Comparison of ENCODE assay signal across 30 cellular contexts in the genomic region with DNA sequence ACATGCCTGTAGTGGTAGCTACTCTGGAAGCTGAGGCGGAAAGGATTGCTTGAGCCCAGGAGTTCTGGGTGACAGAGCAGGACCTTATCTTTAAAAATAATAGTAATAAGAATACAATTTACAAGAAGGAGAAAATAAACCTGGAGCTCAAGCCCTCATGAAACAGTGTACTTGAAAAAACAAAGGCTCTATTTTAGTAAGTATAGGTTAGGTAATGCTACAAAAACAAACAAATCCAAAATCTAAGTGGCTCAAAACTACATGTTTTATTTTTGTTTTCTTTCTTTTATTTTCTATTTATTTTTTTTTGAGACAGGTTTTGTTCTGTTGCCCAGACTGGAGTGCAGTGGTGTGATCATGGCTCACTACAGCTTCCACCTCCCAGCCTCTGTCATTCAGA.
"Had no signal": no experiment of that assay in that cellular context is flagged by ENCODE, and none has a peak within 500 bp of the region (broad histone marks: within the 10 kb centered on the region; RNA-seq: fewer than 3 reads in every experiment).

No MANE protein-coding gene starts in this region.

- H3K4me3 Mint-ChIP-seq: natural killer cell; nephron; neural progenitor cell; stimulated activated memory B cell treated with anti-CD40 and anti-IgM and Interleukin-4, amounts not matched to agents 10 μg/mL and 1 μg/mL and 100 μg/mL, for 72 hours; stimulated activated naive CD8-positive, alpha-beta T cell treated with anti-CD3 and anti-CD28 coated beads, Interleukin-15, amount 100 ng/mL, for 72 hours had no signal

- H3K36me3 Mint-ChIP-seq: natural killer cell; neural progenitor cell; stimulated activated memory B cell treated with anti-CD40 and anti-IgM and Interleukin-4, amounts not matched to agents 10 μg/mL and 1 μg/mL and 100 μg/mL, for 72 hours had no signal

- H3K27ac Mint-ChIP-seq: nephron; neural progenitor cell; progenitor cell of endocrine pancreas; stimulated activated naive CD8-positive, alpha-beta T cell treated with anti-CD3 and anti-CD28 coated beads, Interleukin-15, amount 100 ng/mL, for 72 hours had no signal

- H3K27me3 Mint-ChIP-seq: progenitor cell of endocrine pancreas; stimulated activated memory B cell treated with anti-CD40 and anti-IgM and Interleukin-4, amounts not matched to agents 10 μg/mL and 1 μg/mL and 100 μg/mL, for 72 hours; stimulated activated naive CD8-positive, alpha-beta T cell treated with anti-CD3 and anti-CD28 coated beads, Interleukin-15, amount 100 ng/mL, for 72 hours had no signal

- H3K4me1 ChIP-seq: neural progenitor cell, parathyroid adenoma, psoas muscle, suprapubic skin, testis, tibial artery, vagina had no signal

- H3K27me3 ChIP-seq: neural progenitor cell, ovary, spleen, suprapubic skin, testis, tibial artery, upper lobe of left lung, vagina had no signal

- H3K27ac ChIP-seq: neural progenitor cell, ovary, parathyroid adenoma, psoas muscle, skin epidermis, spleen, suprapubic skin, testis, tibial artery, upper lobe of left lung, vagina had no signal

- ATAC-seq: natural killer cell; psoas muscle; right cardiac atrium; sciatic nerve; stimulated activated memory B cell treated with anti-CD40 and anti-IgM and Interleukin-4, amounts not matched to agents 10 μg/mL and 1 μg/mL and 100 μg/mL, for 72 hours; stimulated activated naive CD8-positive, alpha-beta T cell treated with anti-CD3 and anti-CD28 coated beads, Interleukin-15, amount 100 ng/mL, for 72 hours; stimulated activated naive CD8-positive, alpha-beta T cell treated with anti-CD3 and anti-CD28 coated beads, Interleukin-15, Interleukin-2, amounts not matched to agents 100 U/mL and 50 U/mL, for 24 hours had no signal

- H3K4me2 ChIP-seq: neural progenitor cell, smooth muscle cell had no signal

- FAIRE-seq: urothelium cell line had no signal

- H3K9me3 ChIP-seq: ovary, psoas muscle, suprapubic skin, testis, tibial artery, upper lobe of left lung, vagina had no signal

- H3K79me2 ChIP-seq: parathyroid adenoma had no signal

- H2AFZ ChIP-seq: neural progenitor cell, parathyroid adenoma had no signal

- H3K9ac ChIP-seq: neural progenitor cell, parathyroid adenoma had no signal

- H3K4me3 ChIP-seq: neural progenitor cell, ovary, psoas muscle, skin epidermis, smooth muscle cell, spleen, suprapubic skin, testis, tibial artery, upper lobe of left lung, vagina had no signal

- H3K36me3 ChIP-seq: neural progenitor cell, ovary, spleen, suprapubic skin, tibial artery, upper lobe of left lung, vagina had no signal

- H3K4me1 Mint-ChIP-seq: nephron, neural progenitor cell had no signal

- DNase-seq: natural killer cell; occipital lobe; ovary; psoas muscle; right cardiac atrium; spleen; stimulated activated CD4-positive, alpha-beta T cell treated with anti-CD3 and anti-CD28 coated beads, Interleukin-12 subunit alpha, Interleukin-12 subunit beta, amount 100 ng/mL, for 4 hours; stimulated activated CD4-positive, alpha-beta T cell treated with anti-CD3 and anti-CD28 coated beads, Interleukin-1b, Interleukin-23, amount 100 ng/mL, for 48 hours; stimulated activated CD4-positive, alpha-beta T cell treated with anti-CD3 and anti-CD28 coated beads, Interleukin-4, amount 100 ng/mL, for 1 hour; stimulated activated CD4-positive, alpha-beta T cell treated with anti-CD3 and anti-CD28 coated beads, Interleukin-4, amount 100 ng/mL, for 4 hours; stimulated activated CD8-positive, alpha-beta memory T cell treated with anti-CD3 and anti-CD28 coated beads, Interleukin-4, amount 100 ng/mL, for 48 hours; stimulated activated naive CD4-positive, alpha-beta T cell; stimulated activated naive CD8-positive, alpha-beta T cell treated with anti-CD3 and anti-CD28 coated beads, Interleukin-15, amount 100 ng/mL, for 72 hours; stimulated activated naive CD8-positive, alpha-beta T cell treated with anti-CD3 and anti-CD28 coated beads, Interleukin-15, Interleukin-2, amounts not matched to agents 100 U/mL and 50 U/mL, for 24 hours; substantia nigra; testis; tibial artery; trophoblast cell; upper lobe of left lung had no signal

- H3K9me3 Mint-ChIP-seq: stimulated activated memory B cell treated with anti-CD40 and anti-IgM and Interleukin-4, amounts not matched to agents 10 μg/mL and 1 μg/mL and 100 μg/mL, for 72 hours had no signal
